ENCODE assay signal across 12 cellular contexts in genomic region chr14:75535164-75535898, GRCh38. TPM values are rescaled to one million over a fixed set of nuclear protein-coding genes. Genes with fewer than 3 reads are reported as not detected.
DNase-seq lines count a peak whose midpoint lies in the region; ATAC-seq and TF ChIP-seq lines count a peak whose summit lies in the region.
"Had no signal": no experiment of that assay in that cellular context is flagged by ENCODE, and none has a peak within 500 bp of the region (broad histone marks: within the 10 kb centered on the region; RNA-seq: fewer than 3 reads in every experiment).

No MANE protein-coding gene starts in this region.

- ATAC-seq in Right ventricle myocardium superior (ENCODE audit: poor library complexity) (no peak), natural killer cell (no peak), HG02623 (IDR thresholded peaks at IDR 0.05; ENCODE audit: unreplicated experiment) (no peak)

- H3K9me3 Mint-ChIP-seq in activated T-helper 1 cell treated with anti-CD3 and anti-CD28 coated beads, Interleukin-12 subunit alpha, Interleukin-12 subunit beta, Interleukin-2, Interleukin-4 antibody, amounts not matched to agents 30 ng/mL and 10 ng/mL and 1 ng/mL, durations not matched to agents 14 hours and 24 hours and 36 hours = no peaks in the 10 kb centered on the region
- H3K9me3 Mint-ChIP-seq in natural killer cell = no peaks in the 10 kb centered on the region
- H3K9me3 Mint-ChIP-seq: activated naive CD8-positive, alpha-beta T cell treated with anti-CD3 and anti-CD28 coated beads, Interleukin-2, amount 10 ng/mL, durations not matched to agents 7 days and 5 days had no signal

- H3K4me1 ChIP-seq in left ventricle myocardium inferior = peaks cover 5% of the 10 kb centered on the region
- H3K4me1 ChIP-seq in vagina = peaks cover 26% of the 10 kb centered on the region

- no peak overlapping the region for H3K4me3 Mint-ChIP-seq in activated T-helper 1 cell treated with anti-CD3 and anti-CD28 coated beads, Interleukin-12 subunit alpha, Interleukin-12 subunit beta, Interleukin-2, Interleukin-4 antibody, amounts not matched to agents 30 ng/mL and 10 ng/mL and 1 ng/mL, durations not matched to agents 14 hours and 24 hours and 36 hours
- H3K4me3 Mint-ChIP-seq in natural killer cell = no peak overlapping the region
- H3K4me3 Mint-ChIP-seq: activated naive CD8-positive, alpha-beta T cell treated with anti-CD3 and anti-CD28 coated beads, Interleukin-2, amount 10 ng/mL, durations not matched to agents 7 days and 5 days had no signal

- H3K36me3 ChIP-seq in left ventricle myocardium inferior (no peaks in the 10 kb centered on the region), vagina (no peaks in the 10 kb centered on the region)
- H3K36me3 ChIP-seq: neutrophil had no signal

- no peak overlapping the region for H3K4me3 ChIP-seq in left ventricle myocardium inferior
- H3K4me3 ChIP-seq in vagina = no peak overlapping the region

- no peak for TF ChIP-seq CTCF in left ventricle myocardium inferior (IDR thresholded peaks at IDR 0.05; ENCODE audit: borderline replicate concordance)
- TF ChIP-seq CTCF in natural killer cell (IDR thresholded peaks at IDR 0.05) = no peak
- no peak for TF ChIP-seq CTCF in vagina (IDR thresholded peaks at IDR 0.05)

- no peak for TF ChIP-seq POLR2A in vagina (IDR thresholded peaks at IDR 0.05)

- H3K27me3 Mint-ChIP-seq in activated T-helper 1 cell treated with anti-CD3 and anti-CD28 coated beads, Interleukin-12 subunit alpha, Interleukin-12 subunit beta, Interleukin-2, Interleukin-4 antibody, amounts not matched to agents 30 ng/mL and 10 ng/mL and 1 ng/mL, durations not matched to agents 14 hours and 24 hours and 36 hours (ENCODE audit: insufficient read depth) = no peaks in the 10 kb centered on the region
- H3K27me3 Mint-ChIP-seq in natural killer cell (ENCODE audit: low read depth in 2 of 2) = no peaks in the 10 kb centered on the region
- H3K27me3 Mint-ChIP-seq: activated naive CD8-positive, alpha-beta T cell treated with anti-CD3 and anti-CD28 coated beads, Interleukin-2, amount 10 ng/mL, durations not matched to agents 7 days and 5 days had no signal

- H3K27ac ChIP-seq in left ventricle myocardium inferior (replicated peaks) (peak overlapping the region; percentile 66), vagina (peak overlapping the region; percentile 71)
- H3K27ac ChIP-seq: neutrophil had no signal

- peaks cover 65% of the 10 kb centered on the region for H3K36me3 Mint-ChIP-seq in activated T-helper 1 cell treated with anti-CD3 and anti-CD28 coated beads, Interleukin-12 subunit alpha, Interleukin-12 subunit beta, Interleukin-2, Interleukin-4 antibody, amounts not matched to agents 30 ng/mL and 10 ng/mL and 1 ng/mL, durations not matched to agents 14 hours and 24 hours and 36 hours (ENCODE audit: low read depth)
- H3K36me3 Mint-ChIP-seq in natural killer cell = no peaks in the 10 kb centered on the region

- H3K9me3 ChIP-seq in left ventricle myocardium inferior (replicated peaks) (no peaks in the 10 kb centered on the region), vagina (no peaks in the 10 kb centered on the region)
- H3K9me3 ChIP-seq: neutrophil had no signal

- intact Hi-C loops in left ventricle myocardium inferior (cut with micrococcal nuclease) = no loop called here
- intact Hi-C loops in Right ventricle myocardium superior (cut with DNase I) = no loop called here
- intact Hi-C loops in activated T-helper 1 cell treated with anti-CD3 and anti-CD28 coated beads, Interleukin-12 subunit alpha, Interleukin-12 subunit beta, Interleukin-2, Interleukin-4 antibody, amounts not matched to agents 30 ng/mL and 10 ng/mL and 1 ng/mL, durations not matched to agents 14 hours and 24 hours and 36 hours (cut with micrococcal nuclease) = no loop called here
- intact Hi-C loops in natural killer cell (cut with micrococcal nuclease) = no loop called here
- intact Hi-C loops in vagina (cut with DNase I) = no loop called here
- intact Hi-C loops in posterior vena cava (cut with DNase I) = no loop called here

- H3K27ac Mint-ChIP-seq in activated T-helper 1 cell treated with anti-CD3 and anti-CD28 coated beads, Interleukin-12 subunit alpha, Interleukin-12 subunit beta, Interleukin-2, Interleukin-4 antibody, amounts not matched to agents 30 ng/mL and 10 ng/mL and 1 ng/mL, durations not matched to agents 14 hours and 24 hours and 36 hours = peak overlapping the region; percentile 59
- peak overlapping the region; percentile 37 to 45 for H3K27ac Mint-ChIP-seq in natural killer cell

- DNase-seq in left ventricle myocardium inferior (no peak), Right ventricle myocardium superior (no peak), natural killer cell (no peak), vagina (ENCODE audit: extremely low spot score in 2 of 2) (no peak), posterior vena cava (ENCODE audit: low spot score) (no peak), iPS-NIHi7 (ENCODE audit: extremely low spot score) (no peak)
- no peak for DNase-seq in activated T-helper 1 cell treated with anti-CD3 and anti-CD28 coated beads, Interleukin-12 subunit alpha, Interleukin-12 subunit beta, Interleukin-2, Interleukin-4 antibody, amounts not matched to agents 30 ng/mL and 10 ng/mL and 1 ng/mL, durations not matched to agents 14 hours and 24 hours and 36 hours (ENCODE audit: low spot score)
- DNase-seq: activated naive CD8-positive, alpha-beta T cell treated with anti-CD3 and anti-CD28 coated beads, Interleukin-2, amount 10 ng/mL, durations not matched to agents 7 days and 5 days; NCI-H1092; NCI-H446 had no signal

- H3K4me1 Mint-ChIP-seq in activated T-helper 1 cell treated with anti-CD3 and anti-CD28 coated beads, Interleukin-12 subunit alpha, Interleukin-12 subunit beta, Interleukin-2, Interleukin-4 antibody, amounts not matched to agents 30 ng/mL and 10 ng/mL and 1 ng/mL, durations not matched to agents 14 hours and 24 hours and 36 hours (ENCODE audit: low read depth) = peaks cover 83% of the 10 kb centered on the region
- peaks cover 46 to 51% of the 10 kb centered on the region in 2 donors for H3K4me1 Mint-ChIP-seq in natural killer cell

- H3K27me3 ChIP-seq in left ventricle myocardium inferior (ENCODE audit: low read depth) (no peaks in the 10 kb centered on the region), vagina (no peaks in the 10 kb centered on the region)
- H3K27me3 ChIP-seq: neutrophil had no signal

RNA-seq across cellular contexts. Expression of gene BATF, which starts 13.1 kb away (rescaled TPM):
- 0.93 TPM for total RNA-seq in left ventricle myocardium inferior
- total RNA-seq in Right ventricle myocardium superior = 0.62 TPM
- 213 and 214 TPM in 2 replicates for total RNA-seq in activated T-helper 1 cell treated with anti-CD3 and anti-CD28 coated beads, Interleukin-12 subunit alpha, Interleukin-12 subunit beta, Interleukin-2, Interleukin-4 antibody, amounts not matched to agents 30 ng/mL and 10 ng/mL and 1 ng/mL, durations not matched to agents 14 hours and 24 hours and 36 hours
- 10 to 100 TPM; 12.6 to 32.5 (median 21.4) TPM for total RNA-seq in natural killer cell
- total RNA-seq in vagina = 12.0 TPM
- 1 to 10 TPM; 2.0 to 2.5 TPM for total RNA-seq in posterior vena cava

RNA-seq across cellular contexts. Expression of gene FLVCR2, which starts 43.1 kb away (rescaled TPM):
- total RNA-seq in left ventricle myocardium inferior (3.2 TPM), Right ventricle myocardium superior (2.1 TPM), natural killer cell (1 to 10 TPM; 1.4 to 4.8 (median 2.1) TPM), vagina (3.7 TPM), posterior vena cava (1 to 10 TPM; 4.8 to 7.9 TPM)
- 2.5 and 2.9 TPM in 2 replicates for total RNA-seq in activated T-helper 1 cell treated with anti-CD3 and anti-CD28 coated beads, Interleukin-12 subunit alpha, Interleukin-12 subunit beta, Interleukin-2, Interleukin-4 antibody, amounts not matched to agents 30 ng/mL and 10 ng/mL and 1 ng/mL, durations not matched to agents 14 hours and 24 hours and 36 hours
